ENCODE assay signal across 13 cellular contexts in the genomic region with DNA sequence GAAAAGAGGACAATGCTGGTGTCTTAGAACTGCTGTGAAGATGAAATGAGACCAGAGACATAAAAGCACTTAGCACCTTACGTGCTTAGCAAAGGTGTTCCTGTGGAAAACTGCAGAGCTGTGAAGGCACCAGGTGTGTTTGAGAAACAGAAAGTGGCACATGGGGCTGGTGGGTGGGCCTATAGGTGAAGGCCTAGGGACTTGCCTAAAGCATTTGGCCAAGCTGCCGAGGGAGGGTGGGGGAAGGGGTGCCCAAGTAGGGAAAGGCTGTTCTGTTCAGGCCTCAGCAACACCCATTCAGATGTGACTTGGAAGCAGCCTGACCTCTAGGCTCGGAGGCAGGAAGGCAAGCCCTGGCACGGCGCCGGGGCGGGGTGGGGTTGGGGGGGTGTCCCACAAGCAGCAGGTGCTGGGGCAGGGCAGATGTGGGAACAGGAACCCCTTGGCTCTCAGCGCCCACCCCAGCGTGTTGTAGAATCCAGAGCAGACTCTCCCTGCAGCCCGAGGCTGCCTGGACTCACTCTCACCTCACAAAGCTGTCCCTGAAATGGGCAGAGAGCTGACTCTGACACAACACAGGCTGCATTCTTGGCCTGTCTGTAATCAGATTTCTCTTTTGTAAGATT.
DNase-seq lines count a peak whose midpoint lies in the region; ATAC-seq and TF ChIP-seq lines count a peak whose summit lies in the region.
"Had no signal": no experiment of that assay in that cellular context is flagged by ENCODE, and none has a peak within 500 bp of the region (broad histone marks: within the 10 kb centered on the region; RNA-seq: fewer than 3 reads in every experiment).

No MANE protein-coding gene starts in this region.

- peaks cover 45% of the 10 kb centered on the region for H3K4me1 ChIP-seq in neural progenitor cell

- no peak overlapping the region for H3K27ac ChIP-seq in neural progenitor cell
- H3K27ac ChIP-seq: epithelial cell of prostate, ovary had no signal

- peak in 2 of 3 experiments; percentile 44 to 57 for DNase-seq in NCI-H1417 (lab: John Stamatoyannopoulos, UW)
- no peak for DNase-seq in NCI-H1417 treated with DMSO at 0.1 percent for 48 hours (lab: John Stamatoyannopoulos, UW)
- DNase-seq in NCI-H1105 treated with DMSO at 0.1 percent for 48 hours (lab: John Stamatoyannopoulos, UW) = peak; percentile 85
- DNase-seq in WTC11 (ENCODE audit: low spot score) = no peak
- DNase-seq in neural progenitor cell (ENCODE audit: low spot score) = no peak
- DNase-seq in effector memory CD8-positive, alpha-beta T cell = no peak
- no peak for DNase-seq in activated CD8-positive, alpha-beta T cell treated with anti-CD3 and anti-CD28 coated beads, Interleukin-2, amount 10 ng/mL, durations not matched to agents 7 days and 5 days
- DNase-seq: amniotic stem cell, GDM1, ovary had no signal

- H4K20me1 ChIP-seq in neural progenitor cell (ENCODE audit: low read depth) = peaks cover 21% of the 10 kb centered on the region

- H2AFZ ChIP-seq in neural progenitor cell (replicated peaks) = no peak overlapping the region

- no peak overlapping the region for H3K9ac ChIP-seq in neural progenitor cell

- H3K9me3 Mint-ChIP-seq in WTC11 (peaks cover 4% of the 10 kb centered on the region; the same call in 1 of the 2 replicates), neural progenitor cell (peaks cover 8% of the 10 kb centered on the region)
- no peaks in the 10 kb centered on the region for H3K9me3 Mint-ChIP-seq in effector memory CD8-positive, alpha-beta T cell
- H3K9me3 Mint-ChIP-seq in activated CD8-positive, alpha-beta T cell treated with anti-CD3 and anti-CD28 coated beads, Interleukin-2, amount 10 ng/mL, durations not matched to agents 7 days and 5 days (ENCODE audit: insufficient read depth) = no peaks in the 10 kb centered on the region
- H3K9me3 Mint-ChIP-seq: activated T-helper 2 cell treated with anti-CD3 and anti-CD28 coated beads, Interferon-gamma antibody, Interleukin-2, Interleukin-4, amounts not matched to agents 10 μg/mL and 5 μg/mL and 100 μg/mL, durations not matched to agents 14 hours and 24 hours and 36 hours had no signal

- no peaks in the 10 kb centered on the region for H3K9me3 ChIP-seq in neural progenitor cell (ENCODE audit: low read depth)
- H3K9me3 ChIP-seq: ovary had no signal

- H3K27me3 ChIP-seq in neural progenitor cell = peaks cover 66% of the 10 kb centered on the region
- H3K27me3 ChIP-seq: ovary had no signal

- H3F3A ChIP-seq in neural progenitor cell (ENCODE audit: low read depth) = peaks cover 20% of the 10 kb centered on the region

- H3K4me2 ChIP-seq in neural progenitor cell = peak overlapping the region; percentile 62

- H3K4me3 Mint-ChIP-seq in WTC11 (no peak overlapping the region), neural progenitor cell (no peak overlapping the region)
- H3K4me3 Mint-ChIP-seq in effector memory CD8-positive, alpha-beta T cell = no peak overlapping the region
- no peak overlapping the region for H3K4me3 Mint-ChIP-seq in activated CD8-positive, alpha-beta T cell treated with anti-CD3 and anti-CD28 coated beads, Interleukin-2, amount 10 ng/mL, durations not matched to agents 7 days and 5 days

- no peak overlapping the region for H3K4me3 ChIP-seq in neural progenitor cell
- H3K4me3 ChIP-seq: ovary had no signal

- H3K27ac Mint-ChIP-seq in WTC11 = no peak overlapping the region
- H3K27ac Mint-ChIP-seq in neural progenitor cell = peak overlapping the region; percentile 90
- H3K27ac Mint-ChIP-seq in effector memory CD8-positive, alpha-beta T cell = no peak overlapping the region
- no peak overlapping the region for H3K27ac Mint-ChIP-seq in activated CD8-positive, alpha-beta T cell treated with anti-CD3 and anti-CD28 coated beads, Interleukin-2, amount 10 ng/mL, durations not matched to agents 7 days and 5 days
- H3K27ac Mint-ChIP-seq: activated T-helper 2 cell treated with anti-CD3 and anti-CD28 coated beads, Interferon-gamma antibody, Interleukin-2, Interleukin-4, amounts not matched to agents 10 μg/mL and 5 μg/mL and 100 μg/mL, durations not matched to agents 14 hours and 24 hours and 36 hours had no signal

- no peaks in the 10 kb centered on the region for H3K36me3 ChIP-seq in neural progenitor cell
- H3K36me3 ChIP-seq: ovary had no signal

- no peak for TF ChIP-seq CTCF in WTC11 (IDR thresholded peaks at IDR 0.05)
- no peak for TF ChIP-seq CTCF in neural progenitor cell (IDR thresholded peaks at IDR 0.05)

- peaks cover 6% of the 10 kb centered on the region for H3K79me2 ChIP-seq in neural progenitor cell (ENCODE audit: low read depth)

- H3K27me3 Mint-ChIP-seq in WTC11 (ENCODE audit: low read depth) (peaks cover 8% of the 10 kb centered on the region), neural progenitor cell (ENCODE audit: insufficient read depth, low read depth) (peaks cover 3% of the 10 kb centered on the region)
- peaks cover 8 to 11% of the 10 kb centered on the region in 2 donors for H3K27me3 Mint-ChIP-seq in effector memory CD8-positive, alpha-beta T cell
- H3K27me3 Mint-ChIP-seq in activated CD8-positive, alpha-beta T cell treated with anti-CD3 and anti-CD28 coated beads, Interleukin-2, amount 10 ng/mL, durations not matched to agents 7 days and 5 days (ENCODE audit: low read depth) = peaks cover 12% of the 10 kb centered on the region

- H3K36me3 Mint-ChIP-seq in WTC11 (no peaks in the 10 kb centered on the region), neural progenitor cell (peaks cover 14% of the 10 kb centered on the region)
- no peaks in the 10 kb centered on the region for H3K36me3 Mint-ChIP-seq in effector memory CD8-positive, alpha-beta T cell (ENCODE audit: insufficient read depth)
- H3K36me3 Mint-ChIP-seq in activated CD8-positive, alpha-beta T cell treated with anti-CD3 and anti-CD28 coated beads, Interleukin-2, amount 10 ng/mL, durations not matched to agents 7 days and 5 days (ENCODE audit: low read depth) = no peaks in the 10 kb centered on the region

- H3K4me1 Mint-ChIP-seq in WTC11 (peaks cover 41% of the 10 kb centered on the region), neural progenitor cell (peaks cover 70% of the 10 kb centered on the region)
- no peaks in the 10 kb centered on the region for H3K4me1 Mint-ChIP-seq in effector memory CD8-positive, alpha-beta T cell (ENCODE audit: low read depth in 2 of 2)
- no peaks in the 10 kb centered on the region for H3K4me1 Mint-ChIP-seq in activated CD8-positive, alpha-beta T cell treated with anti-CD3 and anti-CD28 coated beads, Interleukin-2, amount 10 ng/mL, durations not matched to agents 7 days and 5 days (ENCODE audit: low read depth)

- ATAC-seq in WTC11 (peak; percentile 22), HG03039 (IDR thresholded peaks at IDR 0.05; ENCODE audit: unreplicated experiment) (no peak)
- ATAC-seq in effector memory CD8-positive, alpha-beta T cell (replicated peaks) = no peak
- no peak for ATAC-seq in activated CD8-positive, alpha-beta T cell treated with anti-CD3 and anti-CD28 coated beads, Interleukin-2, amount 10 ng/mL, durations not matched to agents 7 days and 5 days

- CTCF ChIA-PET in WTC11 (lab: Charles Lee) = interaction anchor here (1.0 to 3.4 kb wide), 9 partner anchors 12 to 295 kb away, joined by 3 to 15 read pairs (median 5); no protein-coding TSS in a partner anchor
- CTCF ChIA-PET in activated CD8-positive, alpha-beta T cell treated with anti-CD3 and anti-CD28 coated beads, Interleukin-2, amount 10 ng/mL, durations not matched to agents 7 days and 5 days (lab: Charles Lee) = no interaction called here

- POLR2A ChIA-PET in WTC11 (lab: Charles Lee) = interaction anchor here (0.5 to 1.7 kb wide), 3 partner anchors 11 to 93 kb away, joined by 3 to 7 read pairs (median 3); no protein-coding TSS in a partner anchor
- POLR2A ChIA-PET in activated CD8-positive, alpha-beta T cell treated with anti-CD3 and anti-CD28 coated beads, Interleukin-2, amount 10 ng/mL, durations not matched to agents 7 days and 5 days (lab: Charles Lee) = no interaction called here

TF ChIP-seq in WTC11, 78 proteins besides CTCF, POLR2A, EP300 and RAD21 (continues in another document):
- TF ChIP-seq FOXJ3 (CRISPR knock-in tag; IDR thresholded peaks at IDR 0.05; ENCODE audit: borderline replicate concordance) = no peak
- TF ChIP-seq JUN (CRISPR knock-in tag; IDR thresholded peaks at IDR 0.05) = no peak
- no peak for TF ChIP-seq ZBTB21 (CRISPR knock-in tag; IDR thresholded peaks at IDR 0.05; ENCODE audit: borderline replicate concordance)
- TF ChIP-seq ZNF232 (CRISPR knock-in tag; IDR thresholded peaks at IDR 0.05) = no peak
- no peak for TF ChIP-seq MLX (CRISPR knock-in tag; IDR thresholded peaks at IDR 0.05)
- TF ChIP-seq SMAD4 (CRISPR knock-in tag; IDR thresholded peaks at IDR 0.05) = no peak
- TF ChIP-seq CREM (CRISPR knock-in tag; IDR thresholded peaks at IDR 0.05) = no peak

Comparison
In these comparisons a context has a peak if more than half of its experiments do, and no peak if none do; other contexts are left out.
1. DNase-seq: peak in NCI-H1417 (2 of 3) and NCI-H1105 treated with DMSO at 0.1 percent for 48 hours (single experiment); none in NCI-H1417 treated with DMSO at 0.1 percent for 48 hours (single experiment), WTC11 (single experiment), neural progenitor cell (single experiment), effector memory CD8-positive, alpha-beta T cell (0 of 3) and activated CD8-positive, alpha-beta T cell treated with anti-CD3 and anti-CD28 coated beads, Interleukin-2, amount 10 ng/mL, durations not matched to agents 7 days and 5 days (single experiment).